ENCODE assay signal across 8 cellular contexts in genomic region chr19:12669272-12670158, GRCh38. TPM values are rescaled to one million over a fixed set of nuclear protein-coding genes. Genes with fewer than 3 reads are reported as not detected.
A peak's percentile ranks its signal among the peaks of the same experiment; 100 is the strongest.
DNase-seq lines count a peak whose midpoint lies in the region; ATAC-seq and TF ChIP-seq lines count a peak whose summit lies in the region.

No MANE protein-coding gene starts in this region.

- no peaks in the 10 kb centered on the region for H3K9me3 Mint-ChIP-seq in T-cell

- H3K27ac ChIP-seq in upper lobe of right lung, result peak overlapping the region; percentile 98

- peak; percentile 72 for DNase-seq in activated gamma-delta T cell treated with Interleukin-2 at 50 U/mL for 16 hours
- no peak for DNase-seq in activated gamma-delta T cell (lab: John Stamatoyannopoulos, UW)
- peak; percentile 78 for DNase-seq in NCI-H1105 (lab: John Stamatoyannopoulos, UW)
- peak in 33 of 34 experiments; percentile 32 to 80 (median 67) for DNase-seq in T-cell
- DNase-seq in amniotic stem cell (lab: John Stamatoyannopoulos, UW), result peak; percentile 76
- DNase-seq in left cardiac atrium, result peak; percentile 80
- peak; percentile 70 to 97 (median 82) for DNase-seq in posterior cingulate gyrus
- peak; percentile 90 for DNase-seq in upper lobe of right lung

- peaks cover 37% of the 10 kb centered on the region for H3K4me1 ChIP-seq in upper lobe of right lung

- no peaks in the 10 kb centered on the region for H3K27me3 Mint-ChIP-seq in T-cell

- peaks cover 4% of the 10 kb centered on the region for H3K36me3 Mint-ChIP-seq in T-cell

- H3K9me3 ChIP-seq in upper lobe of right lung, result no peaks in the 10 kb centered on the region

- H3K4me3 Mint-ChIP-seq in T-cell, result peak overlapping the region; percentile 91 to 97 (median 93)

- peaks cover 55 to 61% (median 57%) of the 10 kb centered on the region in 3 donors for H3K4me1 Mint-ChIP-seq in T-cell

- no peak for TF ChIP-seq CTCF in upper lobe of right lung (IDR thresholded peaks at IDR 0.05)

- POLR2A ChIA-PET in T-cell (lab: Charles Lee), result no interaction called here

- ATAC-seq in T-cell (replicated peaks in 1 of 4) (peak; percentile 29 to 42 (median 41)), left cardiac atrium (peak; percentile 70 to 71), upper lobe of right lung (peak; percentile 69)

- CTCF ChIA-PET in T-cell (lab: Charles Lee), result interaction anchor here (0.6 to 1.5 kb wide), 7 partner anchors 9 to 1073 kb away, joined by 3 to 7 read pairs (median 4); no protein-coding TSS in a partner anchor

- intact Hi-C loops in left cardiac atrium (cut with DNase I) (loop anchor here (5.0 to 10.0 kb wide), 2 partner anchors 105 to 107 kb away; no protein-coding TSS in a partner anchor), posterior cingulate gyrus (cut with DNase I) (loop anchor here (1.0 kb wide), 1 partner anchor 12 kb away; the partner anchor contains the start of gene DHPS), upper lobe of right lung (cut with DNase I) (loop anchor here (10.0 kb wide), 1 partner anchor 105 kb away; no protein-coding TSS in a partner anchor)

- H3K36me3 ChIP-seq in upper lobe of right lung, result peaks cover 30% of the 10 kb centered on the region

- peak overlapping the region; percentile 100 for H3K27ac Mint-ChIP-seq in T-cell

- no peaks in the 10 kb centered on the region for H3K27me3 ChIP-seq in upper lobe of right lung

- H3K4me3 ChIP-seq in upper lobe of right lung, result peak overlapping the region; percentile 92

RNA-seq across cellular contexts. Expression of gene WDR83, which starts 2.9 kb away (rescaled TPM):
- total RNA-seq in T-cell (10 to 100 TPM in 4 of 5 donors, 1 to 10 TPM in 1; 7.7 to 24.3 (median 17.6) TPM), left cardiac atrium (1 to 10 TPM; 7.8 to 8.0 TPM), upper lobe of right lung (10.9 TPM)

RNA-seq across cellular contexts. Expression of gene MAN2B1, which starts 3.0 kb away (rescaled TPM):
- total RNA-seq in T-cell (100 to 1,000 TPM in 4 of 5 donors, 10 to 100 TPM in 1; 96.0 to 159 (median 149) TPM), left cardiac atrium (10 to 100 TPM; 42.1 to 55.8 TPM), upper lobe of right lung (174 TPM)

RNA-seq across cellular contexts. Expression of gene DHPS, which starts 12.2 kb away (rescaled TPM):
- 100 to 1,000 TPM; 141 to 195 (median 177) TPM for total RNA-seq in T-cell
- total RNA-seq in left cardiac atrium, result 10 to 100 TPM; 38.4 to 51.9 TPM
- total RNA-seq in upper lobe of right lung, result 70.5 TPM

RNA-seq across cellular contexts. Expression of gene GNG14, which starts 18.3 kb away (rescaled TPM):
- total RNA-seq in T-cell (not detected), left cardiac atrium (not detected), upper lobe of right lung (not detected)

RNA-seq across cellular contexts. Expression of gene FBXW9, which starts 26.9 kb away (rescaled TPM):
- total RNA-seq in T-cell (1 to 10 TPM; 3.4 to 6.2 (median 4.7) TPM), left cardiac atrium (1 to 10 TPM; 1.4 to 2.3 TPM), upper lobe of right lung (4.3 TPM)
